ENCODE assay signal across 8 cellular contexts in genomic region chr9:95510610-95511231, GRCh38. TPM values are rescaled to one million over a fixed set of nuclear protein-coding genes. Genes with fewer than 3 reads are reported as not detected.
DNase-seq lines count a peak whose midpoint lies in the region; ATAC-seq and TF ChIP-seq lines count a peak whose summit lies in the region.

No MANE protein-coding gene starts in this region.

- DNase-seq in EH (ENCODE audit: low read depth) (peak; percentile 97), GM23338 (ENCODE audit: low spot score) (peak; percentile 91), LoVo (ENCODE audit: low spot score) (peak; percentile 93), RWPE2 (ENCODE audit: low spot score) (peak; percentile 93), fibroblast of the conjunctiva (ENCODE audit: low read depth) (peak; percentile 93), nephron progenitor cell (peak; percentile 89)
- peak; percentile 58 for DNase-seq in activated gamma-delta T cell treated with anti-CD3 and anti-CD28 coated beads, Interleukin-2, amount 50 U/mL, for 16 hours (ENCODE audit: low read depth)
- DNase-seq in stimulated activated naive CD8-positive, alpha-beta T cell treated with anti-CD3 and anti-CD28 coated beads, Interleukin-15, amount 100 ng/mL, for 72 hours: peak; percentile 84 to 86

- H3K4me3 Mint-ChIP-seq in GM23338: peak overlapping the region; percentile 91
- H3K4me3 Mint-ChIP-seq in nephron progenitor cell: peak overlapping the region; percentile 99
- H3K4me3 Mint-ChIP-seq in stimulated activated naive CD8-positive, alpha-beta T cell treated with anti-CD3 and anti-CD28 coated beads, Interleukin-15, amount 100 ng/mL, for 72 hours: peak overlapping the region; percentile 87 to 98

- H3K27me3 ChIP-seq in GM23338 (ENCODE audit: insufficient read depth) (peaks cover 33% of the 10 kb centered on the region), RWPE2 (ENCODE audit: insufficient read depth, poor library complexity, severe bottlenecking) (no peaks in the 10 kb centered on the region)

- H3K9me3 Mint-ChIP-seq in GM23338: no peaks in the 10 kb centered on the region; the same call in 2 of the 3 replicates
- H3K9me3 Mint-ChIP-seq in nephron progenitor cell: no peaks in the 10 kb centered on the region
- H3K9me3 Mint-ChIP-seq in stimulated activated naive CD8-positive, alpha-beta T cell treated with anti-CD3 and anti-CD28 coated beads, Interleukin-15, amount 100 ng/mL, for 72 hours: no peaks in the 10 kb centered on the region

- H4K20me1 ChIP-seq in GM23338 (replicated peaks; ENCODE audit: insufficient read depth): no peaks in the 10 kb centered on the region

- H3K9me2 ChIP-seq in GM23338 (ENCODE audit: insufficient read depth): no peaks in the 10 kb centered on the region

- peaks cover 63% of the 10 kb centered on the region for H3K27me3 Mint-ChIP-seq in GM23338 (ENCODE audit: insufficient read depth, low read depth, poor library complexity)
- H3K27me3 Mint-ChIP-seq in nephron progenitor cell (ENCODE audit: low read depth, poor library complexity): peaks cover 11% of the 10 kb centered on the region
- peaks cover 19% of the 10 kb centered on the region for H3K27me3 Mint-ChIP-seq in stimulated activated naive CD8-positive, alpha-beta T cell treated with anti-CD3 and anti-CD28 coated beads, Interleukin-15, amount 100 ng/mL, for 72 hours

- no peaks in the 10 kb centered on the region for H3K9me3 ChIP-seq in RWPE2 (ENCODE audit: severe bottlenecking)

- H3K27ac Mint-ChIP-seq in GM23338 (peak overlapping the region; percentile 53), nephron progenitor cell (peak overlapping the region; percentile 100)
- H3K27ac Mint-ChIP-seq in stimulated activated naive CD8-positive, alpha-beta T cell treated with anti-CD3 and anti-CD28 coated beads, Interleukin-15, amount 100 ng/mL, for 72 hours: peak overlapping the region; percentile 29 to 94

- H3K4me2 ChIP-seq in GM23338: peak overlapping the region; percentile 85

- H3F3A ChIP-seq in GM23338 (replicated peaks; ENCODE audit: low read depth): peaks cover 16% of the 10 kb centered on the region

- ATAC-seq in GM23338 (peak; percentile 35), RWPE2 (ENCODE audit: low read depth) (peak; percentile 77)
- ATAC-seq in stimulated activated naive CD8-positive, alpha-beta T cell treated with anti-CD3 and anti-CD28 coated beads, Interleukin-15, amount 100 ng/mL, for 72 hours: peak; percentile 73

- no peak overlapping the region for H2AFZ ChIP-seq in GM23338

- H3K4me1 ChIP-seq in GM23338 (ENCODE audit: insufficient read depth) (peaks cover 28% of the 10 kb centered on the region), RWPE2 (ENCODE audit: insufficient read depth, poor library complexity, severe bottlenecking) (no peaks in the 10 kb centered on the region)

- H3K4me3 ChIP-seq in GM23338 (peak overlapping the region; percentile 87), RWPE2 (ENCODE audit: severe bottlenecking) (peak overlapping the region; percentile 49)

- H3K36me3 ChIP-seq in GM23338 (ENCODE audit: insufficient read depth): no peaks in the 10 kb centered on the region
- H3K36me3 ChIP-seq in RWPE2 (ENCODE audit: low read depth): no peaks in the 10 kb centered on the region

- H3K4me1 Mint-ChIP-seq in GM23338 (peaks cover 44% of the 10 kb centered on the region), nephron progenitor cell (peaks cover 43% of the 10 kb centered on the region)
- H3K4me1 Mint-ChIP-seq in stimulated activated naive CD8-positive, alpha-beta T cell treated with anti-CD3 and anti-CD28 coated beads, Interleukin-15, amount 100 ng/mL, for 72 hours: peaks cover 48% of the 10 kb centered on the region

- H3K79me2 ChIP-seq in GM23338 (replicated peaks; ENCODE audit: insufficient read depth): peaks cover 26% of the 10 kb centered on the region

- TF ChIP-seq CTCF in GM23338 (conservative IDR thresholded peaks at IDR 0.05; ENCODE audit: low read depth in 2 of 2) (no peak), RWPE2 (IDR thresholded peaks at IDR 0.05; ENCODE audit: poor library complexity, severe bottlenecking) (no peak), nephron progenitor cell (IDR thresholded peaks at IDR 0.05) (no peak)

- H3K36me3 Mint-ChIP-seq in GM23338 (ENCODE audit: low read depth) (no peaks in the 10 kb centered on the region; the same call in 2 of the 3 replicates), nephron progenitor cell (ENCODE audit: low read depth) (no peaks in the 10 kb centered on the region)

- H3K27ac ChIP-seq in GM23338 (ENCODE audit: low read depth) (peak overlapping the region; percentile 97), RWPE2 (ENCODE audit: poor library complexity, severe bottlenecking) (peak overlapping the region; percentile 90)

TF ChIP-seq in GM23338, 12 proteins besides CTCF, POLR2A, EP300 and RAD21:
- TF ChIP-seq POLR2AphosphoS5 (IDR thresholded peaks at IDR 0.05; ENCODE audit: low read depth) (peak; percentile 46; the same call in 1 of the 2 replicates), CREB1 (CRISPR knock-in tag; IDR thresholded peaks at IDR 0.05; ENCODE audit: low read depth) (no peak)

RNA-seq across cellular contexts. Expression of gene PTCH1, which starts 6.0 kb away (rescaled TPM):
- 34.1 and 36.9 TPM in 2 replicates for total RNA-seq in GM23338 (2014; rRNA removed; shearing (Covaris generic))
- polyA plus RNA-seq in GM23338 (2016; fragmentation: Nextera tagmentation; extraction: Ambion mirVana): 19.7 and 21.4 TPM in 2 replicates

Comparison
In these comparisons a context has a peak if more than half of its experiments do, and no peak if none do; other contexts are left out.
1. Peak in every context shown above with its lines: DNase-seq, ATAC-seq, H3K4me3 ChIP-seq and H3K27ac ChIP-seq.